Comparison of ENCODE assay signal across 21 cellular contexts in the genomic region with DNA sequence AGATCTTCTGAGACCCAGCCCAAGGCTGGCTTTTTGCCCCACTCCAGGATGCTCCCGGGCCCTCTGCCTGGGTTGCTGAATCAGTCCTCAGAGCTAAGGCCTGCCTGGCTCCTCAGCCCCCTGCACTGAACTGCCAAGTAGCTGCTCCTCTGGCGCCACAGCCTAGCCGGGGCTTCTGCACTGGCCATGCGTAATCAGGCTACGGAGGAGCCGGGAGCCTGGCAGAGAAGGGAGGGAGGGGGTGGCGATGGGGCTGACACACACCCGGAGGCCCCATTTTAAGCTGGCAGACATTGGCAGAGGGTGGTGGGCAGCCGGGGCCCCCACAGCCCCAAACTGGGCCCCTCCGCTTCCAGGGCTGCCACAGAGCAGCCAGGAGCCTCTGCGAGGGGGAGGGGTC. TPM values are rescaled to one million over a fixed set of nuclear protein-coding genes. Genes with fewer than 3 reads are reported as not detected.
"Had no signal": no experiment of that assay in that cellular context is flagged by ENCODE, and none has a peak within 500 bp of the region (broad histone marks: within the 10 kb centered on the region; RNA-seq: fewer than 3 reads in every experiment).

No MANE protein-coding gene starts in this region.

- H3K9me3 ChIP-seq: adrenal gland, left ventricle myocardium inferior, right atrium auricular region had no signal

- H3K4me3 Mint-ChIP-seq: effector memory CD8-positive, alpha-beta T cell; naive thymus-derived CD8-positive, alpha-beta T cell; stimulated activated naive CD8-positive, alpha-beta T cell treated with anti-CD3 and anti-CD28 coated beads, Interleukin-15, amount 100 ng/mL, for 72 hours had no signal

- H3K4me3 ChIP-seq: adrenal gland, left ventricle myocardium inferior, right atrium auricular region, skin epidermis had no signal

- H3K27me3 ChIP-seq: adrenal gland, right atrium auricular region had no signal

- H3K36me3 Mint-ChIP-seq: activated naive CD4-positive, alpha-beta T cell treated with anti-CD3 and anti-CD28 coated beads, Interleukin-2, amount 50 U/mL, for 72 hours; naive thymus-derived CD8-positive, alpha-beta T cell had no signal

- H3K36me3 ChIP-seq: adrenal gland, left ventricle myocardium inferior, right atrium auricular region had no signal

- ATAC-seq: activated CD4-positive, CD25-positive, alpha-beta regulatory T cell treated with anti-CD3 and anti-CD28 coated beads, Interleukin-2, amount 50 U/mL, for 24 hours; activated naive CD4-positive, alpha-beta T cell treated with anti-CD3 and anti-CD28 coated beads, Interleukin-2, amount 50 U/mL, for 72 hours; effector memory CD8-positive, alpha-beta T cell; naive thymus-derived CD8-positive, alpha-beta T cell; stimulated activated naive CD8-positive, alpha-beta T cell treated with anti-CD3 and anti-CD28 coated beads, Interleukin-15, amount 100 ng/mL, for 72 hours had no signal

- H3K27ac ChIP-seq: left ventricle myocardium inferior, right atrium auricular region, skin epidermis had no signal

- H3K27ac Mint-ChIP-seq: effector memory CD8-positive, alpha-beta T cell; progenitor cell of endocrine pancreas; stimulated activated naive CD8-positive, alpha-beta T cell treated with anti-CD3 and anti-CD28 coated beads, Interleukin-15, amount 100 ng/mL, for 72 hours had no signal

- H3K9me3 Mint-ChIP-seq: activated naive CD4-positive, alpha-beta T cell treated with anti-CD3 and anti-CD28 coated beads, Interleukin-2, amount 50 U/mL, for 72 hours; effector memory CD8-positive, alpha-beta T cell; naive thymus-derived CD8-positive, alpha-beta T cell; stimulated activated naive CD8-positive, alpha-beta T cell treated with anti-CD3 and anti-CD28 coated beads, Interleukin-15, amount 100 ng/mL, for 72 hours had no signal

- DNase-seq: activated CD4-positive, alpha-beta T cell treated with anti-CD3 and anti-CD28 coated beads, Interleukin-2, amount 50 U/mL, for 1 hour; activated CD8-positive, alpha-beta memory T cell treated with anti-CD3 and anti-CD28 coated beads for 24 hours; activated CD8-positive, alpha-beta memory T cell treated with anti-CD3 and anti-CD28 coated beads, Interleukin-2, amount 50 U/mL, for 48 hours; activated gamma-delta T cell; dermis blood vessel endothelial cell; effector memory CD8-positive, alpha-beta T cell; foreskin fibroblast; glutamatergic neuron; left ventricle myocardium inferior; mesendoderm; naive thymus-derived CD8-positive, alpha-beta T cell; stimulated activated naive CD8-positive, alpha-beta T cell treated with anti-CD3 and anti-CD28 coated beads, Interleukin-15, amount 100 ng/mL, for 72 hours; T1000; trophoblast cell had no signal

RNA-seq across cellular contexts. Expression of a gene that starts 38.7 kb away (rescaled TPM):
- total RNA-seq: activated naive CD4-positive, alpha-beta T cell treated with anti-CD3 and anti-CD28 coated beads, Interleukin-2, amount 50 U/mL, for 72 hours; naive thymus-derived CD8-positive, alpha-beta T cell; T-helper 1 cell treated with Interleukin-12 subunit alpha and Interleukin-12 subunit beta and Interleukin-4 antibody, amounts not matched to agents 30 ng/mL and 1 ng/mL, for 36 hours had no signal
- polyA plus RNA-seq: naive thymus-derived CD8-positive, alpha-beta T cell had no signal
